Comparison of ENCODE assay signal across 10 cellular contexts in genomic region chr11:122721964-122722266, GRCh38.
DNase-seq lines count a peak whose midpoint lies in the region; ATAC-seq and TF ChIP-seq lines count a peak whose summit lies in the region.
"Had no signal": no experiment of that assay in that cellular context is flagged by ENCODE, and none has a peak within 500 bp of the region (broad histone marks: within the 10 kb centered on the region; RNA-seq: fewer than 3 reads in every experiment).

No MANE protein-coding gene starts in this region.

- H3K27me3 ChIP-seq in SJSA1 (replicated peaks) = no peaks in the 10 kb centered on the region
- H3K27me3 ChIP-seq in spleen (replicated peaks in 1 of 7) = no peaks in the 10 kb centered on the region

- WGBS in spleen, 5 donors = 51 to 80% (median 77%) methylated on average over 2 of the region's 2 CpGs

- peaks cover 14% of the 10 kb centered on the region for H3K27me3 Mint-ChIP-seq in activated CD4-positive, alpha-beta T cell treated with anti-CD3 and anti-CD28 coated beads, Interleukin-2, amount 10 ng/mL, durations not matched to agents 24 days and 14 days
- H3K27me3 Mint-ChIP-seq: effector memory CD8-positive, alpha-beta T cell had no signal

- TF ChIP-seq CTCF in spleen (IDR thresholded peaks at IDR 0.05 in 8 of 11, conservative IDR thresholded peaks at IDR 0.05 in 3 of 11) = no peak

- no peak overlapping the region for H3K4me3 Mint-ChIP-seq in activated CD4-positive, alpha-beta T cell treated with anti-CD3 and anti-CD28 coated beads, Interleukin-2, amount 10 ng/mL, durations not matched to agents 24 days and 14 days
- H3K4me3 Mint-ChIP-seq: effector memory CD8-positive, alpha-beta T cell had no signal

- no peak overlapping the region for H3K4me3 ChIP-seq in SJSA1
- no peak overlapping the region for H3K4me3 ChIP-seq in spleen

- H3K27ac Mint-ChIP-seq in activated CD4-positive, alpha-beta T cell treated with anti-CD3 and anti-CD28 coated beads, Interleukin-2, amount 10 ng/mL, durations not matched to agents 24 days and 14 days = peak overlapping the region; percentile 45
- H3K27ac Mint-ChIP-seq: effector memory CD8-positive, alpha-beta T cell had no signal

- peak; percentile 61 for DNase-seq in activated CD4-positive, alpha-beta T cell treated with anti-CD3 and anti-CD28 coated beads, Interleukin-2, amount 10 ng/mL, durations not matched to agents 24 days and 14 days
- no peak for DNase-seq in activated CD4-positive, alpha-beta T cell treated with anti-CD3 and anti-CD28 coated beads, Interleukin-2, amount 50 U/mL, for 48 hours
- DNase-seq in SJSA1 (ENCODE audit: low read depth in 1 of 2, low spot score in 2 of 2) = peak in 1 of 2 experiments; percentile 50
- no peak for DNase-seq in epithelial cell of prostate (ENCODE audit: low read depth, low spot score)
- no peak for DNase-seq in spleen
- no peak for DNase-seq in stimulated activated CD4-positive, alpha-beta T cell treated with anti-CD3 and anti-CD28 coated beads, Interleukin-15, amount 100 ng/mL, for 24 hours
- DNase-seq: effector memory CD8-positive, alpha-beta T cell; NCI-H1417 had no signal

- H3K4me1 Mint-ChIP-seq in activated CD4-positive, alpha-beta T cell treated with anti-CD3 and anti-CD28 coated beads, Interleukin-2, amount 10 ng/mL, durations not matched to agents 24 days and 14 days = peaks cover 51% of the 10 kb centered on the region

- intact Hi-C loops in activated CD4-positive, alpha-beta T cell treated with anti-CD3 and anti-CD28 coated beads, Interleukin-2, amount 10 ng/mL, durations not matched to agents 24 days and 14 days (cut with micrococcal nuclease) = loop anchor here (2.0 kb wide), 1 partner anchor 65 kb away; no protein-coding TSS in a partner anchor
- intact Hi-C loops in spleen (cut with DNase I; ENCODE audit: low total_unique reads) = no loop called here

- H3K27ac ChIP-seq in SJSA1 (0 out of 2 replicates have a peak overlapping the region, but pooled peaks have one; percentile 45), epithelial cell of prostate (peak overlapping the region; percentile 37), spleen (peak overlapping the region in 7 of 8 donors; percentile 19 to 89 (median 40))

- H3K4me1 ChIP-seq in SJSA1 (replicated peaks) = peaks cover 43% of the 10 kb centered on the region
- peaks cover 29 to 100% (median 86%) of the 10 kb centered on the region in 6 donors for H3K4me1 ChIP-seq in spleen

- no peaks in the 10 kb centered on the region for H3K9me3 Mint-ChIP-seq in activated CD4-positive, alpha-beta T cell treated with anti-CD3 and anti-CD28 coated beads, Interleukin-2, amount 10 ng/mL, durations not matched to agents 24 days and 14 days
- H3K9me3 Mint-ChIP-seq: effector memory CD8-positive, alpha-beta T cell had no signal

- TF ChIP-seq POLR2A in spleen (IDR thresholded peaks at IDR 0.05) = no peak

- H3K9me3 ChIP-seq in SJSA1 (replicated peaks) (no peaks in the 10 kb centered on the region), spleen (no peaks in the 10 kb centered on the region)

- H3K36me3 ChIP-seq in SJSA1 (no peaks in the 10 kb centered on the region), spleen (no peaks in the 10 kb centered on the region)

- peaks cover 4% of the 10 kb centered on the region for H3K36me3 Mint-ChIP-seq in activated CD4-positive, alpha-beta T cell treated with anti-CD3 and anti-CD28 coated beads, Interleukin-2, amount 10 ng/mL, durations not matched to agents 24 days and 14 days (ENCODE audit: low read depth)

- ATAC-seq in HG02870 (IDR thresholded peaks at IDR 0.05; ENCODE audit: unreplicated experiment) (no peak), HG03175 (IDR thresholded peaks at IDR 0.05; ENCODE audit: unreplicated experiment) (no peak)
- ATAC-seq: effector memory CD8-positive, alpha-beta T cell had no signal
